Comparison of ENCODE assay signal across 21 cellular contexts in genomic region chr13:28338742-28339141, GRCh38.
"Had no signal": no experiment of that assay in that cellular context is flagged by ENCODE, and none has a peak within 500 bp of the region (broad histone marks: within the 10 kb centered on the region; RNA-seq: fewer than 3 reads in every experiment).

No MANE protein-coding gene starts in this region.

- H3K27ac ChIP-seq: adrenal gland, cardiac muscle cell, dorsolateral prefrontal cortex, parathyroid adenoma, tibial nerve had no signal

- H3K27me3 Mint-ChIP-seq: activated CD4-positive, alpha-beta T cell treated with anti-CD3 and anti-CD28 coated beads, Interleukin-2, amount 10 ng/mL, durations not matched to agents 7 days and 5 days; activated naive CD4-positive, alpha-beta T cell treated with anti-CD3 and anti-CD28 coated beads, Interleukin-2, amount 50 U/mL, for 24 hours; naive B cell had no signal

- H3K4me3 ChIP-seq: adrenal gland, cardiac muscle cell, dorsolateral prefrontal cortex, mucosa of descending colon, tibial nerve had no signal

- H3K27me3 ChIP-seq: cardiac muscle cell, tibial nerve had no signal

- H3K27ac Mint-ChIP-seq: activated CD4-positive, alpha-beta T cell treated with anti-CD3 and anti-CD28 coated beads, Interleukin-2, amount 10 ng/mL, durations not matched to agents 7 days and 5 days; activated CD8-positive, alpha-beta T cell treated with anti-CD3 and anti-CD28 coated beads, Interleukin-2, amount 10 ng/mL, durations not matched to agents 7 days and 5 days; activated naive CD4-positive, alpha-beta T cell treated with anti-CD3 and anti-CD28 coated beads, Interleukin-2, amount 50 U/mL, for 24 hours; endodermal cell; immature natural killer cell; T-cell had no signal

- H3K4me1 ChIP-seq: adrenal gland, parathyroid adenoma had no signal

- H2AFZ ChIP-seq: parathyroid adenoma had no signal

- H3K4me1 Mint-ChIP-seq: activated CD4-positive, alpha-beta T cell treated with anti-CD3 and anti-CD28 coated beads, Interleukin-2, amount 10 ng/mL, durations not matched to agents 7 days and 5 days; immature natural killer cell; naive B cell had no signal

- DNase-seq: activated CD4-positive, alpha-beta T cell treated with anti-CD3 and anti-CD28 coated beads, Interleukin-2, amount 10 ng/mL, durations not matched to agents 7 days and 5 days; activated CD8-positive, alpha-beta T cell treated with anti-CD3 and anti-CD28 coated beads, Interleukin-2, amount 10 ng/mL, durations not matched to agents 7 days and 5 days; activated effector memory CD4-positive, alpha-beta T cell treated with Interleukin-2 at 50 U/mL for 16 hours; activated T-cell treated with anti-CD3 and anti-CD28 coated beads, Interleukin-2, amount 50 U/mL, for 48 hours; adrenal gland; dorsolateral prefrontal cortex; endodermal cell; erythroblast; immature natural killer cell; kidney glomerular epithelial cell; mucosa of descending colon; naive B cell; SK-N-SH; stimulated activated CD4-positive, alpha-beta T cell treated with anti-CD3 and anti-CD28 coated beads, Interleukin-2, amount 100 ng/mL, for 24 hours; stimulated activated naive CD8-positive, alpha-beta T cell treated with anti-CD3 and anti-CD28 coated beads, Interleukin-15, Interleukin-2, amounts not matched to agents 100 U/mL and 50 U/mL, for 24 hours; T-cell; T-helper 9 cell had no signal

- H3K4me3 Mint-ChIP-seq: activated CD4-positive, alpha-beta T cell treated with anti-CD3 and anti-CD28 coated beads, Interleukin-2, amount 10 ng/mL, durations not matched to agents 7 days and 5 days; activated CD8-positive, alpha-beta T cell treated with anti-CD3 and anti-CD28 coated beads, Interleukin-2, amount 10 ng/mL, durations not matched to agents 7 days and 5 days; activated naive CD4-positive, alpha-beta T cell treated with anti-CD3 and anti-CD28 coated beads, Interleukin-2, amount 50 U/mL, for 24 hours; endodermal cell; immature natural killer cell; naive B cell; T-cell had no signal

- H3K9me3 ChIP-seq: adrenal gland, mucosa of descending colon, SK-N-SH, tibial nerve had no signal

- H3K9me3 Mint-ChIP-seq: activated CD4-positive, alpha-beta T cell treated with anti-CD3 and anti-CD28 coated beads, Interleukin-2, amount 10 ng/mL, durations not matched to agents 7 days and 5 days; activated naive CD4-positive, alpha-beta T cell treated with anti-CD3 and anti-CD28 coated beads, Interleukin-2, amount 50 U/mL, for 24 hours; endodermal cell; immature natural killer cell; T-cell had no signal

- H3K36me3 Mint-ChIP-seq: activated naive CD4-positive, alpha-beta T cell treated with anti-CD3 and anti-CD28 coated beads, Interleukin-2, amount 50 U/mL, for 24 hours; immature natural killer cell; T-cell had no signal

- H3K9me2 ChIP-seq: SK-N-SH had no signal

- ATAC-seq: activated CD8-positive, alpha-beta T cell treated with anti-CD3 and anti-CD28 coated beads, Interleukin-2, amount 10 ng/mL, durations not matched to agents 7 days and 5 days; stimulated activated naive CD8-positive, alpha-beta T cell treated with anti-CD3 and anti-CD28 coated beads, Interleukin-15, Interleukin-2, amounts not matched to agents 100 U/mL and 50 U/mL, for 24 hours; T-cell had no signal

- H3K36me3 ChIP-seq: adrenal gland, cardiac muscle cell, tibial nerve had no signal

- H3K79me2 ChIP-seq: parathyroid adenoma had no signal

- H3K9ac ChIP-seq: parathyroid adenoma, SK-N-SH had no signal
